Comparison of ENCODE assay signal across 26 cellular contexts in the genomic region with DNA sequence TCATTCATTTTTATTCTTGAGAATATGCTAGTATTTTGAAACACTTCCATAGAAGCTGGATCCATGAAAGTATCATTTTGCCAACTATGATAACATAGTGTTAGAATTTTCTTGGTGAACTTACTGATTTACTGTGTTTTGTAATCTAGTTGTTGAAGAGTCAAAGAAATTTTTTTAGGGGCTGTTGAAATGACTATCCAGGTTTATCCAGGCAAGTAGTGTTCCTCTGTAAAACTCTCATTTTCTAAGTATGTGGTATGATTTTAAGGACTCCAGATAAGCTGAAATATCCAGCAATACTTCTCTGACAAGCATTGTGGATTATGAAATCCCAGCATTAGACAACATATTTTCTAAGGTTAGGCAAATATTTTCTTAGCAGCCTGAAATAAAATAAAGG.
DNase-seq lines count a peak whose midpoint lies in the region; FAIRE-seq and TF ChIP-seq lines count a peak whose summit lies in the region.
"Had no signal": no experiment of that assay in that cellular context is flagged by ENCODE, and none has a peak within 500 bp of the region (broad histone marks: within the 10 kb centered on the region; RNA-seq: fewer than 3 reads in every experiment).

No MANE protein-coding gene starts in this region.

- TF ChIP-seq CTCF in fibroblast of the aortic adventitia (IDR thresholded peaks at IDR 0.05; ENCODE audit: insufficient read depth, low read length): no peak

- H3K4me3 ChIP-seq in fibroblast of the aortic adventitia (ENCODE audit: low read depth, low read length): no peak overlapping the region
- H3K4me3 ChIP-seq: A549, BLaER1, GM12878 had no signal

- DNase-seq in AG20443 (ENCODE audit: low spot score) (peak; percentile 4), NCI-H226 (peak; percentile 26), amniotic epithelial cell (ENCODE audit: low read depth) (peak; percentile 69), fibroblast of the aortic adventitia (ENCODE audit: low read depth) (peak; percentile 39), posterior cingulate gyrus (no peak), dedifferentiated amniotic fluid mesenchymal stem cell (ENCODE audit: extremely low spot score) (no peak), urothelium cell line (ENCODE audit: low spot score) (no peak)
- DNase-seq in activated T-cell treated with anti-CD3 and anti-CD28 coated beads, Interleukin-2, amount 50 U/mL, for 1 hour: no peak
- DNase-seq: BE2C; C1 segment of cervical spinal cord; CD4-positive, alpha-beta memory T cell; CD4-positive, CD25-positive, alpha-beta regulatory T cell; CD8-positive, alpha-beta memory T cell; COR-L47; DMS 273 treated with DMSO at 0.1 percent for 48 hours; DMS153; DMS53; DMS79; DND-41; EL; GDM1 had no signal

- intact Hi-C loops in posterior cingulate gyrus (cut with DNase I): no loop called here

- FAIRE-seq in urothelium cell line (lab: Jason Lieb, UNC): no peak
- FAIRE-seq: A549, GM12878, GM12892, GM18507 had no signal

Comparison
In these comparisons a context has a peak if more than half of its experiments do, and no peak if none do; other contexts are left out.
1. DNase-seq: peak in AG20443 (single experiment), NCI-H226 (single experiment), amniotic epithelial cell (single experiment) and fibroblast of the aortic adventitia (single experiment); none in activated T-cell treated with anti-CD3 and anti-CD28 coated beads, Interleukin-2, amount 50 U/mL, for 1 hour (single experiment), posterior cingulate gyrus (0 of 10), dedifferentiated amniotic fluid mesenchymal stem cell (single experiment) and urothelium cell line (single experiment).